Comparison of ENCODE assay signal across 10 cellular contexts in the genomic region with DNA sequence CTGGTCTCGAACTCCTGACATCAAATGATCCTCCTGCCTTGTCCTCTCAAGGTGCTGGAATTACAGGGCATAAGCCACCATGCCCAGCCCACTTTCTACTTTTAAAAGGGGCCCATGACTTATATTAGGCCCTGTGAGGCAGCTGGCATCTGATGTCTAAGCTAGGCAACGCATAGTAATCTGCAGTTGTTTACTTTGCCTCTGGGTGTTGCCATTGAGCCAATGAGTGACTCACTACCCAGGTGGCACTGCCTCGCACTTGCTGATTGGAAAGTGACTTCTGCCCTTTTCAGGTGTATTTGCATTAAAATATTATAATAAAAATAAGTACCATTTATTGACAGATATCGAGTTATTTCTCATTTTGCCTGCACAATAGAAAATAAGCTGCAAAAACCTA.
DNase-seq lines count a peak whose midpoint lies in the region; ATAC-seq, FAIRE-seq and TF ChIP-seq lines count a peak whose summit lies in the region.
"Had no signal": no experiment of that assay in that cellular context is flagged by ENCODE, and none has a peak within 500 bp of the region (broad histone marks: within the 10 kb centered on the region; RNA-seq: fewer than 3 reads in every experiment).

No MANE protein-coding gene starts in this region.

- H2AFZ ChIP-seq in trophoblast cell (ENCODE audit: insufficient read depth, low read length, poor library complexity) = no peak overlapping the region

- intact Hi-C loops in left ventricle myocardium superior (cut with micrococcal nuclease) = no loop called here

- no peaks in the 10 kb centered on the region for H3K36me3 Mint-ChIP-seq in activated T-cell treated with anti-CD3 and anti-CD28 coated beads, Interleukin-2, amount 50 U/mL, for 72 hours (ENCODE audit: insufficient read depth in 2 of 2)

- no peak overlapping the region for H3K4me3 ChIP-seq in BE2C (ENCODE audit: low read depth, low read length)
- H3K4me3 ChIP-seq in trophoblast cell (ENCODE audit: low read depth, low read length) = no peak overlapping the region

- H2BK12ac ChIP-seq in trophoblast cell (ENCODE audit: low read length) = no peak overlapping the region

- no peak overlapping the region for H3K27ac Mint-ChIP-seq in activated T-cell treated with anti-CD3 and anti-CD28 coated beads, Interleukin-2, amount 50 U/mL, for 72 hours
- H3K27ac Mint-ChIP-seq: dendritic cell treated with granulocyte-macrophage colony-stimulating factor and Interleukin-4, amounts not matched to agents 40 ng/mL and 50 ng/mL, for 4 days had no signal

- no peak overlapping the region for H3K9ac ChIP-seq in trophoblast cell (ENCODE audit: low read length)

- no peak overlapping the region for H3K23ac ChIP-seq in trophoblast cell (ENCODE audit: low read length)

- H3K4me2 ChIP-seq in trophoblast cell (ENCODE audit: low read length) = no peak overlapping the region

- H4K91ac ChIP-seq in trophoblast cell (ENCODE audit: low read depth, low read length) = no peak overlapping the region

- H2AK5ac ChIP-seq in trophoblast cell (ENCODE audit: low read length) = no peak overlapping the region

- H3K4me1 Mint-ChIP-seq in activated T-cell treated with anti-CD3 and anti-CD28 coated beads, Interleukin-2, amount 50 U/mL, for 72 hours (ENCODE audit: low read depth) = peaks cover 7% of the 10 kb centered on the region

- H3K9me3 ChIP-seq in BE2C (no peaks in the 10 kb centered on the region), trophoblast cell (ENCODE audit: insufficient read depth, low read depth, low read length) (peaks cover 2% of the 10 kb centered on the region)

- no peaks in the 10 kb centered on the region for H3K27me3 Mint-ChIP-seq in activated T-cell treated with anti-CD3 and anti-CD28 coated beads, Interleukin-2, amount 50 U/mL, for 72 hours (ENCODE audit: low read depth)

- DNase-seq in BE2C = peak; percentile 36
- no peak for DNase-seq in GM12892 (ENCODE audit: insufficient read length)
- peak; percentile 43 for DNase-seq in LHCN-M2 (ENCODE audit: low read depth)
- peak; percentile 17 to 23 for DNase-seq in activated T-cell treated with anti-CD3 and anti-CD28 coated beads, Interleukin-2, amount 50 U/mL, for 72 hours
- peak; percentile 15 to 43 for DNase-seq in trophoblast cell
- no peak for DNase-seq in left ventricle myocardium superior
- no peak for DNase-seq in GOT3 (lab: John Stamatoyannopoulos, UW)

- peak; percentile 56 for TF ChIP-seq CTCF in BE2C (IDR thresholded peaks at IDR 0.05; ENCODE audit: low read depth, low read length)

- FAIRE-seq in GM12892 (lab: Jason Lieb, UNC) = peak; percentile 54

- no peak overlapping the region for H3K18ac ChIP-seq in trophoblast cell (ENCODE audit: low read length)

- no peak overlapping the region for H2BK5ac ChIP-seq in trophoblast cell (ENCODE audit: low read depth, low read length, poor library complexity)

- H3K4me1 ChIP-seq in BE2C = no peaks in the 10 kb centered on the region
- no peaks in the 10 kb centered on the region for H3K4me1 ChIP-seq in trophoblast cell (ENCODE audit: control insufficient read depth in 1 of 2, insufficient read depth in 2 of 2, low read length in 2 of 2)

- H3K9me3 Mint-ChIP-seq in activated T-cell treated with anti-CD3 and anti-CD28 coated beads, Interleukin-2, amount 50 U/mL, for 72 hours = peaks cover 3% of the 10 kb centered on the region in 2 donors
- H3K9me3 Mint-ChIP-seq: dendritic cell treated with granulocyte-macrophage colony-stimulating factor and Interleukin-4, amounts not matched to agents 40 ng/mL and 50 ng/mL, for 4 days had no signal

- H4K12ac ChIP-seq in trophoblast cell (ENCODE audit: low read depth, low read length) = no peak overlapping the region

- no peak overlapping the region for H3K27ac ChIP-seq in trophoblast cell (ENCODE audit: low read depth, low read length)
- H3K27ac ChIP-seq: HL-60 had no signal

- no peak for TF ChIP-seq POLR2A in GM12892 (IDR thresholded peaks at IDR 0.05; ENCODE audit: low read depth, low read length)

- H3K4ac ChIP-seq in trophoblast cell (ENCODE audit: low read depth, low read length) = no peak overlapping the region

- peak; percentile 75 to 78 for ATAC-seq in activated T-cell treated with anti-CD3 and anti-CD28 coated beads, Interleukin-2, amount 50 U/mL, for 72 hours (replicated peaks in 1 of 2)
- ATAC-seq in left ventricle myocardium superior (no peak), GM19023 (IDR thresholded peaks at IDR 0.05; ENCODE audit: unreplicated experiment) (no peak)

- no peaks in the 10 kb centered on the region for H3K36me3 ChIP-seq in BE2C
- no peaks in the 10 kb centered on the region for H3K36me3 ChIP-seq in trophoblast cell (ENCODE audit: control insufficient read depth in 1 of 2, insufficient read depth in 2 of 2, low read length in 2 of 2)

- H3K79me1 ChIP-seq in trophoblast cell (ENCODE audit: low read length) = no peaks in the 10 kb centered on the region

- no peak overlapping the region for H2BK120ac ChIP-seq in trophoblast cell (ENCODE audit: insufficient read depth, low read length, poor library complexity)

- H3K27me3 ChIP-seq in BE2C (no peaks in the 10 kb centered on the region; the same call in 1 of the 2 replicates), trophoblast cell (ENCODE audit: insufficient read depth, low read length) (no peaks in the 10 kb centered on the region)

- no peak overlapping the region for H3K14ac ChIP-seq in trophoblast cell (ENCODE audit: low read length)

- no CpG with 5 or more reads among the region's 4 CpGs for WGBS in trophoblast cell (ENCODE audit: extremely low coverage, insufficient coverage, insufficient read length)

- no peak overlapping the region for H3K4me3 Mint-ChIP-seq in activated T-cell treated with anti-CD3 and anti-CD28 coated beads, Interleukin-2, amount 50 U/mL, for 72 hours
- H3K4me3 Mint-ChIP-seq: dendritic cell treated with granulocyte-macrophage colony-stimulating factor and Interleukin-4, amounts not matched to agents 40 ng/mL and 50 ng/mL, for 4 days had no signal

- H4K8ac ChIP-seq in trophoblast cell (ENCODE audit: low read depth, low read length) = no peak overlapping the region

- H3K79me2 ChIP-seq in trophoblast cell (ENCODE audit: control insufficient read depth, insufficient read depth, low read length, poor library complexity) = no peaks in the 10 kb centered on the region

Comparison
In these comparisons a context has a peak if more than half of its experiments do, and no peak if none do; other contexts are left out.
1. DNase-seq: peak in BE2C (single experiment), LHCN-M2 (single experiment), activated T-cell treated with anti-CD3 and anti-CD28 coated beads, Interleukin-2, amount 50 U/mL, for 72 hours (2 of 2) and trophoblast cell (2 of 2); none in GM12892 (single experiment), left ventricle myocardium superior (single experiment) and GOT3 (single experiment).
2. ATAC-seq: peak in activated T-cell treated with anti-CD3 and anti-CD28 coated beads, Interleukin-2, amount 50 U/mL, for 72 hours (2 of 2); none in left ventricle myocardium superior (single experiment) and GM19023 (single experiment).